ENCODE assay signal across 8 cellular contexts in genomic region chr17:79400989-79401703, GRCh38.
DNase-seq lines count a peak whose midpoint lies in the region; ATAC-seq and TF ChIP-seq lines count a peak whose summit lies in the region.

No MANE protein-coding gene starts in this region.

- peak; percentile 90 for TF ChIP-seq CTCF in HFFc6 (IDR thresholded peaks at IDR 0.05)
- peak; percentile 79 for TF ChIP-seq CTCF in lung (IDR thresholded peaks at IDR 0.05; ENCODE audit: control extremely low read depth, extremely low read depth)

- H3K9ac ChIP-seq in duodenal mucosa (ENCODE audit: low read depth in 1 of 2, low read length in 2 of 2), result no peak overlapping the region

- no peaks in the 10 kb centered on the region for H3K9me3 Mint-ChIP-seq in HFFc6
- H3K9me3 Mint-ChIP-seq in activated CD4-positive, alpha-beta memory T cell treated with anti-CD3 and anti-CD28 coated beads, Interleukin-2, amount 10 ng/mL, durations not matched to agents 7 days and 5 days, result no peaks in the 10 kb centered on the region

- H3K36me3 Mint-ChIP-seq in HFFc6 (ENCODE audit: low read depth), result no peaks in the 10 kb centered on the region
- no peaks in the 10 kb centered on the region for H3K36me3 Mint-ChIP-seq in activated CD4-positive, alpha-beta memory T cell treated with anti-CD3 and anti-CD28 coated beads, Interleukin-2, amount 10 ng/mL, durations not matched to agents 7 days and 5 days (ENCODE audit: low read depth)

- ATAC-seq in lung (ENCODE audit: insufficient read depth, low FRiP score) (peak; percentile 92), GM19467 (IDR thresholded peaks at IDR 0.05; ENCODE audit: unreplicated experiment) (no peak)

- H3K4me3 ChIP-seq in duodenal mucosa (ENCODE audit: low read depth in 1 of 2, low read length in 2 of 2) (peak overlapping the region; percentile 23 to 51), lung (no peak overlapping the region)

- H3K36me3 ChIP-seq in duodenal mucosa (ENCODE audit: control insufficient read depth in 1 of 2, insufficient read depth in 2 of 2, low read length in 2 of 2) (no peaks in the 10 kb centered on the region), lung (ENCODE audit: control insufficient read depth in 2 of 2, insufficient read depth in 2 of 2, low read length in 2 of 2) (no peaks in the 10 kb centered on the region)

- H3K4me3 Mint-ChIP-seq in HFFc6, result peak overlapping the region; percentile 81
- H3K4me3 Mint-ChIP-seq in activated CD4-positive, alpha-beta memory T cell treated with anti-CD3 and anti-CD28 coated beads, Interleukin-2, amount 10 ng/mL, durations not matched to agents 7 days and 5 days, result peak overlapping the region; percentile 24

- POLR2A ChIA-PET in activated CD4-positive, alpha-beta memory T cell treated with anti-CD3 and anti-CD28 coated beads, Interleukin-2, amount 10 ng/mL, durations not matched to agents 7 days and 5 days (lab: Charles Lee), result no interaction called here

- H3K4me1 Mint-ChIP-seq in HFFc6 (ENCODE audit: low read depth), result peaks cover 11% of the 10 kb centered on the region
- H3K4me1 Mint-ChIP-seq in activated CD4-positive, alpha-beta memory T cell treated with anti-CD3 and anti-CD28 coated beads, Interleukin-2, amount 10 ng/mL, durations not matched to agents 7 days and 5 days, result peaks cover 12% of the 10 kb centered on the region

- H3K27me3 ChIP-seq in duodenal mucosa (ENCODE audit: control insufficient read depth in 1 of 2, insufficient read depth in 2 of 2, low read length in 2 of 2), result peaks cover 30 to 31% of the 10 kb centered on the region in 2 donors
- no peaks in the 10 kb centered on the region for H3K27me3 ChIP-seq in lung (ENCODE audit: control insufficient read depth, insufficient read depth)

- 8 to 11% methylated on average over 33 of the region's 33 CpGs for WGBS in lung, 2 donors

- CTCF ChIA-PET in activated CD4-positive, alpha-beta memory T cell treated with anti-CD3 and anti-CD28 coated beads, Interleukin-2, amount 10 ng/mL, durations not matched to agents 7 days and 5 days (lab: Charles Lee), result interaction anchor here (0.7 to 2.4 kb wide), 13 partner anchors 9 to 361 kb away, joined by 3 to 34 read pairs (median 3); no protein-coding TSS in a partner anchor

- no peaks in the 10 kb centered on the region for H3K9me3 ChIP-seq in duodenal mucosa (ENCODE audit: control insufficient read depth in 1 of 2, low read length in 2 of 2)
- H3K9me3 ChIP-seq in lung (ENCODE audit: control insufficient read depth in 2 of 2, insufficient read depth in 1 of 2, low read length in 1 of 2), result peaks cover 0 to 3% of the 10 kb centered on the region in 2 donors

- H3K27me3 Mint-ChIP-seq in HFFc6 (ENCODE audit: insufficient read depth), result peaks cover 29% of the 10 kb centered on the region
- peaks cover 29% of the 10 kb centered on the region for H3K27me3 Mint-ChIP-seq in activated CD4-positive, alpha-beta memory T cell treated with anti-CD3 and anti-CD28 coated beads, Interleukin-2, amount 10 ng/mL, durations not matched to agents 7 days and 5 days

- H3K27ac ChIP-seq in duodenal mucosa (ENCODE audit: low read depth, low read length), result no peak overlapping the region
- H3K27ac ChIP-seq in lung (ENCODE audit: low read depth in 1 of 2, low read length in 1 of 2), result no peak overlapping the region

- H3K4me1 ChIP-seq in duodenal mucosa (ENCODE audit: control insufficient read depth in 1 of 2, insufficient read depth in 2 of 2, low read length in 2 of 2) (peaks cover 0 to 6% of the 10 kb centered on the region in 2 donors), lung (ENCODE audit: control insufficient read depth in 2 of 2, insufficient read depth in 2 of 2, low read length in 2 of 2) (no peaks in the 10 kb centered on the region)

- H3K27ac Mint-ChIP-seq in HFFc6, result no peak overlapping the region
- H3K27ac Mint-ChIP-seq in activated CD4-positive, alpha-beta memory T cell treated with anti-CD3 and anti-CD28 coated beads, Interleukin-2, amount 10 ng/mL, durations not matched to agents 7 days and 5 days, result no peak overlapping the region

- peak in 10 of 14 donors; percentile 6 to 77 (median 36) for DNase-seq in C1 segment of cervical spinal cord (lab: John Stamatoyannopoulos, UW)
- peak; percentile 37 for DNase-seq in HFFc6
- peak; percentile 36 for DNase-seq in NCI-H526 treated with DMSO at 0.1 percent for 48 hours (lab: John Stamatoyannopoulos, UW)
- DNase-seq in activated CD4-positive, alpha-beta memory T cell treated with anti-CD3 and anti-CD28 coated beads, Interleukin-2, amount 10 ng/mL, durations not matched to agents 7 days and 5 days, result peak; percentile 75
- DNase-seq in lung (ENCODE audit: low spot score), result peak; percentile 73
- DNase-seq in stimulated activated CD8-positive, alpha-beta memory T cell treated with anti-CD3 and anti-CD28 coated beads, Interleukin-12 subunit alpha, Interleukin-12 subunit beta, amount 100 ng/mL, for 24 hours (ENCODE audit: extremely low read depth), result peak; percentile 33
